24 cellular contexts compared by ENCODE assay signal in genomic region chr10:82394122-82394521, GRCh38.
DNase-seq lines count a peak whose midpoint lies in the region; ATAC-seq and TF ChIP-seq lines count a peak whose summit lies in the region.
"Had no signal": no experiment of that assay in that cellular context is flagged by ENCODE, and none has a peak within 500 bp of the region (broad histone marks: within the 10 kb centered on the region; RNA-seq: fewer than 3 reads in every experiment).

No MANE protein-coding gene starts in this region.

- peak; percentile 55 for DNase-seq in DMS 273 (lab: John Stamatoyannopoulos, UW; ENCODE audit: unreplicated experiment)
- DNase-seq in DMS 273 treated with DMSO at 0.1 percent for 48 hours (lab: John Stamatoyannopoulos, UW) = no peak
- peak; percentile 71 for DNase-seq in LNCaP clone FGC (ENCODE audit: low read depth)
- DNase-seq in astrocyte of the hippocampus (ENCODE audit: low read depth, low spot score) = peak; percentile 16
- DNase-seq in mesendoderm = no peak
- DNase-seq in stimulated activated naive CD8-positive, alpha-beta T cell treated with anti-CD3 and anti-CD28 coated beads, Interleukin-15, amount 100 ng/mL, for 72 hours = no peak
- DNase-seq in NCI-H2227 treated with DMSO at 0.1 percent for 48 hours (lab: John Stamatoyannopoulos, UW) = no peak
- DNase-seq: activated naive CD4-positive, alpha-beta T cell treated with anti-CD3 and anti-CD28 coated beads, Interleukin-2, amount 10 ng/mL, durations not matched to agents 7 days and 5 days; activated T-cell treated with anti-CD3 and anti-CD28 coated beads, Interleukin-2, amount 50 U/mL, for 48 hours; colonic mucosa; DMS79; MM.1S; naive thymus-derived CD8-positive, alpha-beta T cell; NCI-H187; NCI-H82; stimulated activated CD4-positive, alpha-beta T cell treated with anti-CD3 and anti-CD28 coated beads, Interleukin-2, amount 100 ng/mL, for 48 hours had no signal

- H3K23ac ChIP-seq in mesendoderm (ENCODE audit: low read length) = no peak overlapping the region

- no peak overlapping the region for H3K4ac ChIP-seq in mesendoderm (ENCODE audit: low read depth, low read length)

- no peak overlapping the region for H3K4me2 ChIP-seq in mesendoderm (ENCODE audit: low read length)
- H3K4me2 ChIP-seq: hepatocyte had no signal

- H2BK120ac ChIP-seq in mesendoderm (ENCODE audit: low read depth, low read length) = no peak overlapping the region

- no peaks in the 10 kb centered on the region for H3K79me2 ChIP-seq in mesendoderm (ENCODE audit: control insufficient read depth, insufficient read depth, low read length)
- H3K79me2 ChIP-seq: hepatocyte had no signal

- H3K4me1 Mint-ChIP-seq in stimulated activated naive CD8-positive, alpha-beta T cell treated with anti-CD3 and anti-CD28 coated beads, Interleukin-15, amount 100 ng/mL, for 72 hours = no peaks in the 10 kb centered on the region
- H3K4me1 Mint-ChIP-seq: activated naive CD4-positive, alpha-beta T cell treated with anti-CD3 and anti-CD28 coated beads, Interleukin-2, amount 10 ng/mL, durations not matched to agents 7 days and 5 days; CD14-positive monocyte; memory B cell; naive thymus-derived CD8-positive, alpha-beta T cell had no signal

- H4K8ac ChIP-seq in mesendoderm (ENCODE audit: low read depth, low read length) = no peak overlapping the region

- peak overlapping the region; percentile 41 for H3K18ac ChIP-seq in mesendoderm (ENCODE audit: low read length)

- peaks cover 5 to 10% of the 10 kb centered on the region in 2 donors for H3K9me3 Mint-ChIP-seq in stimulated activated naive CD8-positive, alpha-beta T cell treated with anti-CD3 and anti-CD28 coated beads, Interleukin-15, amount 100 ng/mL, for 72 hours
- H3K9me3 Mint-ChIP-seq: activated naive CD4-positive, alpha-beta T cell treated with anti-CD3 and anti-CD28 coated beads, Interleukin-2, amount 10 ng/mL, durations not matched to agents 7 days and 5 days had no signal

- no peak overlapping the region for H3K4me3 Mint-ChIP-seq in stimulated activated naive CD8-positive, alpha-beta T cell treated with anti-CD3 and anti-CD28 coated beads, Interleukin-15, amount 100 ng/mL, for 72 hours
- H3K4me3 Mint-ChIP-seq: activated naive CD4-positive, alpha-beta T cell treated with anti-CD3 and anti-CD28 coated beads, Interleukin-2, amount 10 ng/mL, durations not matched to agents 7 days and 5 days; CD14-positive monocyte; memory B cell; naive thymus-derived CD8-positive, alpha-beta T cell; stimulated activated naive CD8-positive, alpha-beta T cell treated with anti-CD3 and anti-CD28 coated beads, Interleukin-15, Interleukin-2, amounts not matched to agents 100 ng/mL and 50 ng/mL, for 24 hours; T-helper 2 cell treated with Interferon-gamma antibody and Interleukin-4, amounts not matched to agents 5 μg/mL and 100 μg/mL, for 36 hours had no signal

- H3K9ac ChIP-seq in mesendoderm (ENCODE audit: low read length) = no peak overlapping the region

- H2AK5ac ChIP-seq in mesendoderm (ENCODE audit: low read length) = no peak overlapping the region

- no peak overlapping the region for H4K5ac ChIP-seq in mesendoderm (ENCODE audit: low read length)

- no peak overlapping the region for H3K27ac Mint-ChIP-seq in stimulated activated naive CD8-positive, alpha-beta T cell treated with anti-CD3 and anti-CD28 coated beads, Interleukin-15, amount 100 ng/mL, for 72 hours
- H3K27ac Mint-ChIP-seq: activated naive CD4-positive, alpha-beta T cell treated with anti-CD3 and anti-CD28 coated beads, Interleukin-2, amount 10 ng/mL, durations not matched to agents 7 days and 5 days; CD14-positive monocyte; memory B cell; naive thymus-derived CD8-positive, alpha-beta T cell; stimulated activated naive CD8-positive, alpha-beta T cell treated with anti-CD3 and anti-CD28 coated beads, Interleukin-15, Interleukin-2, amounts not matched to agents 100 ng/mL and 50 ng/mL, for 24 hours; T-helper 2 cell treated with Interferon-gamma antibody and Interleukin-4, amounts not matched to agents 5 μg/mL and 100 μg/mL, for 36 hours had no signal

- no peak overlapping the region for H3K27ac ChIP-seq in mesendoderm (ENCODE audit: low read depth, low read length)
- H3K27ac ChIP-seq: 22Rv1, colonic mucosa, hepatocyte, skin epidermis had no signal

- no peaks in the 10 kb centered on the region for H3K36me3 ChIP-seq in mesendoderm (ENCODE audit: control insufficient read depth, insufficient read depth, low read length)
- H3K36me3 ChIP-seq: colonic mucosa had no signal

- peaks cover 2% of the 10 kb centered on the region for H3K4me1 ChIP-seq in mesendoderm (ENCODE audit: control insufficient read depth, low read depth, low read length)
- H3K4me1 ChIP-seq: colonic mucosa had no signal

- H2BK15ac ChIP-seq in mesendoderm (replicated peaks; ENCODE audit: low read depth) = no peak overlapping the region

- H3K27me3 Mint-ChIP-seq in stimulated activated naive CD8-positive, alpha-beta T cell treated with anti-CD3 and anti-CD28 coated beads, Interleukin-15, amount 100 ng/mL, for 72 hours = no peaks in the 10 kb centered on the region
- H3K27me3 Mint-ChIP-seq: activated naive CD4-positive, alpha-beta T cell treated with anti-CD3 and anti-CD28 coated beads, Interleukin-2, amount 10 ng/mL, durations not matched to agents 7 days and 5 days; memory B cell; naive thymus-derived CD8-positive, alpha-beta T cell; stimulated activated naive CD8-positive, alpha-beta T cell treated with anti-CD3 and anti-CD28 coated beads, Interleukin-15, Interleukin-2, amounts not matched to agents 100 ng/mL and 50 ng/mL, for 24 hours had no signal

- H3K27me3 ChIP-seq in mesendoderm (ENCODE audit: insufficient read depth, low read length, poor library complexity) = no peaks in the 10 kb centered on the region
- H3K27me3 ChIP-seq: colonic mucosa, hepatocyte had no signal

- no peak for ATAC-seq in stimulated activated naive CD8-positive, alpha-beta T cell treated with anti-CD3 and anti-CD28 coated beads, Interleukin-15, amount 100 ng/mL, for 72 hours
- no peak for ATAC-seq in HG03175 (IDR thresholded peaks at IDR 0.05; ENCODE audit: unreplicated experiment)
- ATAC-seq: naive thymus-derived CD8-positive, alpha-beta T cell had no signal

- no CpG with 5 or more reads among the region's 5 CpGs for WGBS in mesendoderm (ENCODE audit: extremely low coverage, insufficient coverage, low lambda C conversion rate)

- no peak overlapping the region for H3K56ac ChIP-seq in mesendoderm (ENCODE audit: low read length)

- TF ChIP-seq CTCF in LNCaP clone FGC (IDR thresholded peaks at IDR 0.05; ENCODE audit: control insufficient read depth, extremely low read depth, insufficient read depth) = no peak

- no peak overlapping the region for H3K4me3 ChIP-seq in LNCaP clone FGC (ENCODE audit: low read depth, low read length)
- no peak overlapping the region for H3K4me3 ChIP-seq in mesendoderm (ENCODE audit: low read length)
- H3K4me3 ChIP-seq: colonic mucosa, hepatocyte, skin epidermis had no signal

- H2BK5ac ChIP-seq in mesendoderm (ENCODE audit: low read length) = no peak overlapping the region

- no peaks in the 10 kb centered on the region for H3K79me1 ChIP-seq in mesendoderm (ENCODE audit: low read length)

Comparison
In these comparisons a context has a peak if more than half of its experiments do, and no peak if none do; other contexts are left out.
1. DNase-seq: peak in DMS 273 (single experiment), LNCaP clone FGC (single experiment) and astrocyte of the hippocampus (single experiment); none in DMS 273 treated with DMSO at 0.1 percent for 48 hours (single experiment), mesendoderm (single experiment), stimulated activated naive CD8-positive, alpha-beta T cell treated with anti-CD3 and anti-CD28 coated beads, Interleukin-15, amount 100 ng/mL, for 72 hours (0 of 2) and NCI-H2227 treated with DMSO at 0.1 percent for 48 hours (single experiment).